ENCODE assay signal across 8 cellular contexts in the genomic region with DNA sequence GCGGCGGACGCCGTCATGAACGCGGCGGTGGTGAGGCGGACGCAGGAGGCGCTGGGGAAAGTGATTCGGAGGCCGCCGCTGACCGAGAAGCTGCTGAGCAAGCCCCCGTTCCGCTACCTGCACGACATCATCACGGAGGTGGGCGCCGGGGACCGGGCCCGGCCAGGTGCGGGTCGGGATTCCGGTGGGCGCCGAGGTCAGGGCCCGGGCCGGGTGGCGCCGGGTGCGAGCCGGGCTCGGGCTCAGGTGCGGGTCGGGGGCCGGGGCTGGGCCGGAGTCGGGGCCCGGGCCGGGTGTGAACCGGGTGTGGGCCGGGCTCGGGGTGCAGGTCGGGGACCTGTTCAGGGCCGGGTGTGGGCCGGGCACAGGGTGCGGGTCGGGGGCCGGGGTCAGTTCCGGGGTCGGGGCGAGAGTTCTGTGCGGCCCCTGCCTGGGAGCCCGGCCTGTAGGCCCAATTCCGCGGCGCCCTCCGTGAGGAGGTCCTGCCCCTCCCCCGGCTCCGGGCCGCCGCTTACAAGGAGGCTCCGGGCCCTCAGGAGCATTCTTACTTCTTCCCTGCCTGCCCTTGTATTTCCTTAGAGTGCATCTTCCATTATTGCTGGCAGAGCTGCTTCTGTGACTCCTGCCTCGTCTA. TPM values are rescaled to one million over a fixed set of nuclear protein-coding genes. Genes with fewer than 3 reads are reported as not detected.
DNase-seq lines count a peak whose midpoint lies in the region; ATAC-seq and TF ChIP-seq lines count a peak whose summit lies in the region.

No MANE protein-coding gene starts in this region.

- TF ChIP-seq CTCF in AG09309 (IDR thresholded peaks at IDR 0.05; ENCODE audit: control insufficient read depth, insufficient read depth, low read depth, low read length, missing control alignments) (no peak), hepatocyte (IDR thresholded peaks at IDR 0.05; ENCODE audit: poor library complexity) (no peak)

- H3K36me3 ChIP-seq in hepatocyte (replicated peaks; ENCODE audit: insufficient read depth, low read depth), result no peaks in the 10 kb centered on the region
- H3K36me3 ChIP-seq in skeletal muscle tissue (ENCODE audit: control insufficient read depth in 3 of 3, insufficient read depth in 3 of 3, low read length in 3 of 3), result peaks cover 0 to 2% (median 2%) of the 10 kb centered on the region in 3 donors

- peak overlapping the region; percentile 68 for H2AFZ ChIP-seq in hepatocyte

- peak overlapping the region; percentile 78 to 82 for H3K4me3 Mint-ChIP-seq in activated T-cell treated with anti-CD3 and anti-CD28 coated beads, Interleukin-2, amount 50 U/mL, for 72 hours

- H3K27ac Mint-ChIP-seq in activated T-cell treated with anti-CD3 and anti-CD28 coated beads, Interleukin-2, amount 50 U/mL, for 72 hours, result no peak overlapping the region

- H3K4me1 ChIP-seq in hepatocyte (ENCODE audit: insufficient read depth) (no peaks in the 10 kb centered on the region), skeletal muscle tissue (ENCODE audit: control insufficient read depth in 3 of 3, insufficient read depth in 3 of 3, low read length in 3 of 3) (peaks cover 22 to 34% (median 30%) of the 10 kb centered on the region in 3 donors)

- H3K79me2 ChIP-seq in hepatocyte, result peaks cover 16% of the 10 kb centered on the region

- DNase-seq in AG09309 (ENCODE audit: low read depth), result no peak
- peak; percentile 17 for DNase-seq in activated T-cell treated with anti-CD3 and anti-CD28 coated beads, Interleukin-2, amount 50 U/mL, for 72 hours
- peak; percentile 46 for DNase-seq in hepatocyte (ENCODE audit: low spot score)
- no peak for DNase-seq in effector CD8-positive, alpha-beta T cell (lab: John Stamatoyannopoulos, UW)
- no peak for DNase-seq in SKM-1 treated with dmso at 0.1 percent for 144 hours (lab: John Stamatoyannopoulos, UW; ENCODE audit: unreplicated experiment)

- H3K27me3 ChIP-seq in hepatocyte, result no peaks in the 10 kb centered on the region
- no peaks in the 10 kb centered on the region for H3K27me3 ChIP-seq in skeletal muscle tissue (ENCODE audit: control insufficient read depth in 3 of 3, insufficient read depth in 3 of 3, low read length in 3 of 3)

- no peaks in the 10 kb centered on the region for H4K20me1 ChIP-seq in hepatocyte (ENCODE audit: insufficient read depth, poor library complexity, severe bottlenecking)

- H3K9me2 ChIP-seq in hepatocyte (replicated peaks; ENCODE audit: insufficient read depth), result no peaks in the 10 kb centered on the region

- H3K9me3 ChIP-seq in hepatocyte (ENCODE audit: low read depth) (no peaks in the 10 kb centered on the region), skeletal muscle tissue (ENCODE audit: control insufficient read depth in 3 of 3, low read length in 3 of 3) (no peaks in the 10 kb centered on the region)

- H3K36me3 Mint-ChIP-seq in activated T-cell treated with anti-CD3 and anti-CD28 coated beads, Interleukin-2, amount 50 U/mL, for 72 hours (ENCODE audit: insufficient read depth in 2 of 2), result no peaks in the 10 kb centered on the region

- no peaks in the 10 kb centered on the region for H3K9me3 Mint-ChIP-seq in activated T-cell treated with anti-CD3 and anti-CD28 coated beads, Interleukin-2, amount 50 U/mL, for 72 hours

- peaks cover 15% of the 10 kb centered on the region for H3K4me1 Mint-ChIP-seq in activated T-cell treated with anti-CD3 and anti-CD28 coated beads, Interleukin-2, amount 50 U/mL, for 72 hours (ENCODE audit: low read depth)

- no peak overlapping the region for H3K27ac ChIP-seq in hepatocyte
- peak overlapping the region; percentile 59 for H3K27ac ChIP-seq in skeletal muscle tissue (ENCODE audit: low read depth, low read length)

- H3K4me3 ChIP-seq in AG09309 (ENCODE audit: control insufficient read depth, low read depth, low read length) (peak overlapping the region; percentile 67), hepatocyte (peak overlapping the region; percentile 60), skeletal muscle tissue (ENCODE audit: low read length in 3 of 3) (peak overlapping the region; percentile 75 to 83 (median 78))

- ATAC-seq in GM19023 (IDR thresholded peaks at IDR 0.05; ENCODE audit: unreplicated experiment) (peak; percentile 35), HG03139 (IDR thresholded peaks at IDR 0.05; ENCODE audit: unreplicated experiment) (peak; percentile 35)
- peak; percentile 25 to 50 for ATAC-seq in activated T-cell treated with anti-CD3 and anti-CD28 coated beads, Interleukin-2, amount 50 U/mL, for 72 hours (replicated peaks in 1 of 2)

- H3K4me2 ChIP-seq in hepatocyte, result peak overlapping the region; percentile 76

- 1% methylated on average over 12 of the region's 65 CpGs for WGBS in hepatocyte (ENCODE audit: low lambda C conversion rate, missing lambda C conversion rate)

- H3K27me3 Mint-ChIP-seq in activated T-cell treated with anti-CD3 and anti-CD28 coated beads, Interleukin-2, amount 50 U/mL, for 72 hours (ENCODE audit: low read depth), result no peaks in the 10 kb centered on the region

- peak overlapping the region; percentile 65 to 84 (median 77) for H3K9ac ChIP-seq in skeletal muscle tissue (ENCODE audit: low read depth in 1 of 3, low read length in 3 of 3)

RNA-seq across cellular contexts. Expression of a gene that starts 0.4 kb away (rescaled TPM):
- total RNA-seq in activated T-cell treated with anti-CD3 and anti-CD28 coated beads, Interleukin-2, amount 50 U/mL, for 72 hours, result 10 to 100 TPM in 1 of 2 donors, 1 to 10 TPM in 1; 7.0 to 13.1 TPM
- 9.0 and 9.7 TPM in 2 replicates for total RNA-seq in hepatocyte
- polyA plus RNA-seq in hepatocyte, result 8.4 and 9.1 TPM in 2 replicates
- 4.2 TPM for total RNA-seq in skeletal muscle tissue

RNA-seq across cellular contexts. Expression of a gene that starts 32.4 kb away (rescaled TPM):
- total RNA-seq in activated T-cell treated with anti-CD3 and anti-CD28 coated beads, Interleukin-2, amount 50 U/mL, for 72 hours, result 10 to 100 TPM in 1 of 2 donors, 1 to 10 TPM in 1; 8.9 to 12.4 TPM
- 6.1 and 8.9 TPM in 2 replicates for total RNA-seq in hepatocyte
- polyA plus RNA-seq in hepatocyte, result 6.0 and 6.4 TPM in 2 replicates
- total RNA-seq in skeletal muscle tissue, result 8.4 TPM

Comparison
In these comparisons a context has a peak if more than half of its experiments do, and no peak if none do; other contexts are left out.
1. DNase-seq: peak in activated T-cell treated with anti-CD3 and anti-CD28 coated beads, Interleukin-2, amount 50 U/mL, for 72 hours (2 of 2) and hepatocyte (single experiment); none in AG09309 (single experiment), effector CD8-positive, alpha-beta T cell (single experiment) and SKM-1 treated with dmso at 0.1 percent for 144 hours (single experiment).
2. Peak in every context shown above with its lines, with median percentiles within 50 percentile points of each other: H3K4me3 ChIP-seq and ATAC-seq.